29 cellular contexts compared by ENCODE assay signal in the genomic region with DNA sequence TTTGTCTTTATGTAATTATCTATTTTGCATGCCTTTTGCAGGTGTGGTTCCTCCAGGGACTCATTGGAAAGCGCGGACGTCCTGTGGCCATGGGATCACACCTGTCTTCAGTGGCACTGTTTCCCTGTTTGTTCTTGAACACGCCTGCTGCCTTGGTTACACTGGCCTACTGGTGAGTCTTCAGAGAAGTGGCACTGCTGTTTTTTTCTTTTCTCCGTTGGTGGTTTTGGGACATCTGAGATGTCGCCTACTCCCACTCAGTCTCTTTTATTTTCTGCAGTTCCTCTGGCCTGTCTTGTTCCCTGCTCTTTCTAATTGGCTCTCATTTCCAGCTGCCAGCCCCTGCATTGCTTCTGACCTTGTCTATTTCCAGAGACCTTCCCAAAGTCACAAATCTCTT. TPM values are rescaled to one million over a fixed set of nuclear protein-coding genes. Genes with fewer than 3 reads are reported as not detected.
"Had no signal": no experiment of that assay in that cellular context is flagged by ENCODE, and none has a peak within 500 bp of the region (broad histone marks: within the 10 kb centered on the region; RNA-seq: fewer than 3 reads in every experiment).

No MANE protein-coding gene starts in this region.

- H3K27me3 ChIP-seq: foreskin keratinocyte, neutrophil, right lobe of liver, uterus had no signal

- H3K4me1 ChIP-seq: esophagus muscularis mucosa, foreskin keratinocyte, heart left ventricle, lower lobe of right lung, right lobe of liver, uterus had no signal

- H3K9me3 ChIP-seq: esophagus muscularis mucosa, heart left ventricle, lower lobe of right lung, neutrophil, right lobe of liver, thoracic aorta, uterus had no signal

- H3K9me3 Mint-ChIP-seq: natural killer cell had no signal

- H3K4me3 Mint-ChIP-seq: activated naive CD8-positive, alpha-beta T cell; immature natural killer cell; natural killer cell had no signal

- H3K27ac Mint-ChIP-seq: activated naive CD8-positive, alpha-beta T cell; immature natural killer cell; natural killer cell had no signal

- H3K27ac ChIP-seq: esophagus muscularis mucosa, foreskin keratinocyte, heart left ventricle, lower lobe of right lung, neutrophil, right lobe of liver, thoracic aorta, uterus, VCaP had no signal

- H3K36me3 Mint-ChIP-seq: activated naive CD8-positive, alpha-beta T cell; immature natural killer cell; natural killer cell had no signal

- ATAC-seq: foreskin keratinocyte; heart left ventricle; left lobe of liver; lower lobe of right lung; natural killer cell; right lobe of liver; stimulated activated naive CD8-positive, alpha-beta T cell treated with anti-CD3 and anti-CD28 coated beads, Interleukin-15, Interleukin-2, amounts not matched to agents 100 U/mL and 50 U/mL, for 24 hours had no signal

- DNase-seq: activated CD4-positive, alpha-beta T cell treated with anti-CD3 and anti-CD28 coated beads for 4 hours; activated CD4-positive, alpha-beta T cell treated with anti-CD3 and anti-CD28 coated beads, Interleukin-2, amount 50 U/mL, for 4 hours; activated CD8-positive, alpha-beta memory T cell treated with anti-CD3 and anti-CD28 coated beads for 24 hours; activated effector memory CD4-positive, alpha-beta T cell treated with Interleukin-2 at 50 U/mL for 16 hours; activated naive CD4-positive, alpha-beta T cell treated with Interleukin-2 at 50 U/mL for 16 hours; dermis blood vessel endothelial cell; effector CD4-positive, alpha-beta T cell; foreskin keratinocyte; heart left ventricle; hypothalamus; immature natural killer cell; lower lobe of right lung; mesenchymal stem cell; natural killer cell; right lobe of liver; stimulated activated CD4-positive, alpha-beta T cell treated with anti-CD3 and anti-CD28 coated beads, Interleukin-12 subunit alpha, Interleukin-12 subunit beta, amount 100 ng/mL, for 4 hours; stimulated activated CD4-positive, alpha-beta T cell treated with anti-CD3 and anti-CD28 coated beads, Interleukin-4, amount 100 ng/mL, for 1 hour; stimulated activated naive CD8-positive, alpha-beta T cell treated with anti-CD3 and anti-CD28 coated beads, Interleukin-15, Interleukin-2, amounts not matched to agents 100 U/mL and 50 U/mL, for 24 hours; T-helper 9 cell; trophoblast cell; uterus had no signal

- H3K4me1 Mint-ChIP-seq: immature natural killer cell, natural killer cell had no signal

RNA-seq across cellular contexts. Expression of a gene that starts 35.7 kb away (rescaled TPM):
- total RNA-seq: foreskin keratinocyte, left lobe of liver, lower lobe of right lung, mononuclear cell, natural killer cell, posterior vena cava, right lobe of liver had no signal
